Comparison of ENCODE assay signal across 8 cellular contexts in genomic region chr16:86664518-86665318, GRCh38.
DNase-seq lines count a peak whose midpoint lies in the region; ATAC-seq, FAIRE-seq and TF ChIP-seq lines count a peak whose summit lies in the region.

No MANE protein-coding gene starts in this region.

- BruUV-seq in HepG2 (replicated peaks; lab: Mats Ljungman, UMichigan) = no TSS peak

- CTCF ChIA-PET in HepG2 (lab: Yijun Ruan, JAX; ENCODE audit: low intra/inter-chr PET ratio, low total read pairs) = no interaction called here

- H3K79me2 ChIP-seq in HepG2 (ENCODE audit: insufficient read depth, low read length) = no peaks in the 10 kb centered on the region

- TF ChIP-seq CTCF in GM20000 (IDR thresholded peaks at IDR 0.05; ENCODE audit: extremely low read depth, missing control alignments) = no peak
- no peak for TF ChIP-seq CTCF in HepG2 (CRISPR knock-in tag; IDR thresholded peaks at IDR 0.05)
- TF ChIP-seq CTCF in transverse colon (IDR thresholded peaks at IDR 0.05) = no peak
- TF ChIP-seq CTCF in tibial nerve (IDR thresholded peaks at IDR 0.05) = no peak
- no peak for TF ChIP-seq CTCF in kidney (IDR thresholded peaks at IDR 0.05; ENCODE audit: borderline replicate concordance, extremely low read depth, insufficient read depth)

- no peaks in the 10 kb centered on the region for H3K27me3 ChIP-seq in BLaER1
- H3K27me3 ChIP-seq in HepG2 (ENCODE audit: control insufficient read depth in 1 of 2, insufficient read depth in 2 of 2, low read length in 2 of 2) = peaks cover 5 to 41% of the 10 kb centered on the region in 2 experiments; a peak in 3 of 5 replicates
- peaks cover 29% of the 10 kb centered on the region for H3K27me3 ChIP-seq in transverse colon
- no peaks in the 10 kb centered on the region for H3K27me3 ChIP-seq in tibial nerve

- H3K9ac ChIP-seq in BLaER1 = no peak overlapping the region
- H3K9ac ChIP-seq in HepG2 (ENCODE audit: insufficient read depth, low read depth, low read length) = no peak overlapping the region
- H3K9ac ChIP-seq in kidney (ENCODE audit: low read length in 2 of 2) = no peak overlapping the region

- 39% methylated on average over 7 of the region's 12 CpGs for WGBS in HepG2 (ENCODE audit: low lambda C conversion rate)
- 34 to 38% methylated on average over 4 to 7 of the region's 12 CpGs for WGBS in transverse colon (ENCODE audit: low coverage in 1 of 2), 2 donors
- WGBS in tibial nerve, 2 donors = 62 to 66% methylated on average over 10 to 12 of the region's 12 CpGs

- no peak for TF ChIP-seq POLR2A in HepG2 (IDR thresholded peaks at IDR 0.05; ENCODE audit: insufficient read depth in 1 of 2, low read depth in 2 of 2, low read length in 2 of 2)
- TF ChIP-seq POLR2A in transverse colon (IDR thresholded peaks at IDR 0.05) = no peak
- no peak for TF ChIP-seq POLR2A in tibial nerve (IDR thresholded peaks at IDR 0.05)

- in situ Hi-C loops in HepG2 (cut with HindIII; ENCODE audit: extremely low pct_ligation_motif_present, low pct_unique_long_range_greater_than_20kb) (no loop called here), transverse colon (cut with MboI; ENCODE audit: low pct_ligation_motif_present in 1 of 4, low pct_unique_long_range_greater_than_20kb in 1 of 4, low sequenced_read_pairs in 3 of 4) (no loop called here)

- TF ChIP-seq EP300 in HepG2 (IDR thresholded peaks at IDR 0.05; ENCODE audit: low read depth in 2 of 2, low read length in 2 of 2) = peak; percentile 17 to 91; a peak in 3 of 4 replicates
- TF ChIP-seq EP300 in HepG2 (CRISPR knock-in tag; IDR thresholded peaks at IDR 0.05; ENCODE audit: borderline replicate concordance) = peak; percentile 71; the same call in 1 of the 2 replicates
- no peak for TF ChIP-seq EP300 in transverse colon (IDR thresholded peaks at IDR 0.05; ENCODE audit: low read depth)
- TF ChIP-seq EP300 in tibial nerve (IDR thresholded peaks at IDR 0.05) = no peak

- no peaks in the 10 kb centered on the region for H4K20me1 ChIP-seq in BLaER1
- no peaks in the 10 kb centered on the region for H4K20me1 ChIP-seq in HepG2 (ENCODE audit: insufficient read depth, low read length)

- peaks cover 3% of the 10 kb centered on the region for H3K27me3 Mint-ChIP-seq in IgD-negative memory B cell
- no peaks in the 10 kb centered on the region for H3K27me3 Mint-ChIP-seq in activated T-helper 1 cell treated with anti-CD3 and anti-CD28 coated beads, Interleukin-12 subunit alpha, Interleukin-12 subunit beta, Interleukin-2, Interleukin-4 antibody, amounts not matched to agents 30 ng/mL and 10 ng/mL and 1 ng/mL, durations not matched to agents 14 hours and 24 hours and 36 hours (ENCODE audit: insufficient read depth)

- H3K4me2 ChIP-seq in BLaER1 (peak overlapping the region; percentile 83), HepG2 (ENCODE audit: low read depth, low read length) (peak overlapping the region; percentile 40)

- POLR2A ChIA-PET in HepG2 (lab: Yijun Ruan, JAX) = interaction anchor here (0.8 to 1.7 kb wide), 4 partner anchors 10 to 34 kb away, joined by 3 to 5 read pairs (median 4); no protein-coding TSS in a partner anchor

- peaks cover 29% of the 10 kb centered on the region for H3K4me1 ChIP-seq in BLaER1
- H3K4me1 ChIP-seq in HepG2 (ENCODE audit: insufficient read depth, low read length) = peaks cover 25% of the 10 kb centered on the region
- H3K4me1 ChIP-seq in transverse colon = peaks cover 5 to 13% (median 8%) of the 10 kb centered on the region in 4 donors
- H3K4me1 ChIP-seq in tibial nerve = peaks cover 0 to 23% (median 7%) of the 10 kb centered on the region in 4 donors
- peaks cover 0 to under 1% of the 10 kb centered on the region in 2 donors for H3K4me1 ChIP-seq in kidney (ENCODE audit: control insufficient read depth in 1 of 2, insufficient read depth in 1 of 2, low read depth in 1 of 2, low read length in 2 of 2)

- H3K27ac Mint-ChIP-seq in IgD-negative memory B cell = no peak overlapping the region
- H3K27ac Mint-ChIP-seq in activated T-helper 1 cell treated with anti-CD3 and anti-CD28 coated beads, Interleukin-12 subunit alpha, Interleukin-12 subunit beta, Interleukin-2, Interleukin-4 antibody, amounts not matched to agents 30 ng/mL and 10 ng/mL and 1 ng/mL, durations not matched to agents 14 hours and 24 hours and 36 hours = peak overlapping the region; percentile 92

- no peak for TF ChIP-seq RAD21 in HepG2 (CRISPR knock-in tag; IDR thresholded peaks at IDR 0.05)

- no peak for FAIRE-seq in HepG2 (lab: Jason Lieb, UNC)
- no peak for FAIRE-seq in kidney (lab: Jason Lieb, UNC)

- H3K4me1 Mint-ChIP-seq in IgD-negative memory B cell = peaks cover 0 to 5% (median 3%) of the 10 kb centered on the region in 3 donors
- H3K4me1 Mint-ChIP-seq in activated T-helper 1 cell treated with anti-CD3 and anti-CD28 coated beads, Interleukin-12 subunit alpha, Interleukin-12 subunit beta, Interleukin-2, Interleukin-4 antibody, amounts not matched to agents 30 ng/mL and 10 ng/mL and 1 ng/mL, durations not matched to agents 14 hours and 24 hours and 36 hours (ENCODE audit: low read depth) = peaks cover 35% of the 10 kb centered on the region

- peak; percentile 78 for ATAC-seq in HepG2

- DNase-seq in GM20000 (ENCODE audit: low spot score) (peak; percentile 51), HepG2 (ENCODE audit: low spot score) (peak; percentile 84), transverse colon (peak; percentile 67), tibial nerve (ENCODE audit: low spot score in 2 of 2) (no peak), kidney (no peak)
- DNase-seq in activated T-helper 1 cell treated with anti-CD3 and anti-CD28 coated beads, Interleukin-12 subunit alpha, Interleukin-12 subunit beta, Interleukin-2, Interleukin-4 antibody, amounts not matched to agents 30 ng/mL and 10 ng/mL and 1 ng/mL, durations not matched to agents 14 hours and 24 hours and 36 hours (ENCODE audit: low spot score) = peak; percentile 60

- intact Hi-C loops in activated T-helper 1 cell treated with anti-CD3 and anti-CD28 coated beads, Interleukin-12 subunit alpha, Interleukin-12 subunit beta, Interleukin-2, Interleukin-4 antibody, amounts not matched to agents 30 ng/mL and 10 ng/mL and 1 ng/mL, durations not matched to agents 14 hours and 24 hours and 36 hours (cut with micrococcal nuclease) = loop anchor here (1.0 to 5.0 kb wide), 2 partner anchors 60 to 92 kb away; no protein-coding TSS in a partner anchor
- intact Hi-C loops in HepG2 (cut with micrococcal nuclease; ENCODE audit: unreplicated experiment) (no loop called here), transverse colon (cut with DNase I; ENCODE audit: low total_unique reads) (no loop called here), kidney (cut with DNase I) (no loop called here)

- H3K36me3 ChIP-seq in BLaER1 = no peaks in the 10 kb centered on the region
- no peaks in the 10 kb centered on the region for H3K36me3 ChIP-seq in HepG2 (replicated peaks in 1 of 2; ENCODE audit: control insufficient read depth in 1 of 2, insufficient read depth in 2 of 2, low read length in 2 of 2)
- H3K36me3 ChIP-seq in transverse colon = no peaks in the 10 kb centered on the region
- H3K36me3 ChIP-seq in tibial nerve = no peaks in the 10 kb centered on the region
- H3K36me3 ChIP-seq in kidney (ENCODE audit: control insufficient read depth in 1 of 2, insufficient read depth in 2 of 2, low read length in 2 of 2) = no peaks in the 10 kb centered on the region

- H2AFZ ChIP-seq in HepG2 (ENCODE audit: low read length) = no peak overlapping the region

- H3K36me3 Mint-ChIP-seq in IgD-negative memory B cell = no peaks in the 10 kb centered on the region
- H3K36me3 Mint-ChIP-seq in activated T-helper 1 cell treated with anti-CD3 and anti-CD28 coated beads, Interleukin-12 subunit alpha, Interleukin-12 subunit beta, Interleukin-2, Interleukin-4 antibody, amounts not matched to agents 30 ng/mL and 10 ng/mL and 1 ng/mL, durations not matched to agents 14 hours and 24 hours and 36 hours (ENCODE audit: low read depth) = peaks cover 2% of the 10 kb centered on the region

- H3K9me3 Mint-ChIP-seq in IgD-negative memory B cell = peaks cover 2 to 10% (median 7%) of the 10 kb centered on the region in 3 donors
- H3K9me3 Mint-ChIP-seq in activated T-helper 1 cell treated with anti-CD3 and anti-CD28 coated beads, Interleukin-12 subunit alpha, Interleukin-12 subunit beta, Interleukin-2, Interleukin-4 antibody, amounts not matched to agents 30 ng/mL and 10 ng/mL and 1 ng/mL, durations not matched to agents 14 hours and 24 hours and 36 hours = peaks cover 16% of the 10 kb centered on the region

- H3K4me3 Mint-ChIP-seq in IgD-negative memory B cell = peak overlapping the region in 3 of 4 donors; percentile 17 to 41 (median 37)
- H3K4me3 Mint-ChIP-seq in activated T-helper 1 cell treated with anti-CD3 and anti-CD28 coated beads, Interleukin-12 subunit alpha, Interleukin-12 subunit beta, Interleukin-2, Interleukin-4 antibody, amounts not matched to agents 30 ng/mL and 10 ng/mL and 1 ng/mL, durations not matched to agents 14 hours and 24 hours and 36 hours = peak overlapping the region; percentile 41

- H3K4me3 ChIP-seq in BLaER1 = no peak overlapping the region
- H3K4me3 ChIP-seq in HepG2 (replicated peaks in 1 of 3; ENCODE audit: insufficient read depth in 1 of 3, low read depth in 2 of 3, low read length in 3 of 3) = no peak overlapping the region
- no peak overlapping the region for H3K4me3 ChIP-seq in transverse colon
- no peak overlapping the region for H3K4me3 ChIP-seq in tibial nerve
- H3K4me3 ChIP-seq in kidney (ENCODE audit: low read length in 2 of 2) = no peak overlapping the region

- H3K27ac ChIP-seq in BLaER1 (no peak overlapping the region; the same call in 1 of the 2 replicates), HepG2 (ENCODE audit: extremely low read length, insufficient read depth, low read length) (peak overlapping the region; percentile 37), transverse colon (peak overlapping the region; percentile 68 to 83 (median 72)), tibial nerve (peak overlapping the region in 1 of 4 donors; percentile 32), kidney (ENCODE audit: low read depth in 2 of 2, low read length in 2 of 2) (no peak overlapping the region)

- H3K9me3 ChIP-seq in BLaER1 (peaks cover 6% of the 10 kb centered on the region), HepG2 (ENCODE audit: low read length) (peaks cover 8% of the 10 kb centered on the region; the same call in 1 of the 2 replicates), transverse colon (no peaks in the 10 kb centered on the region), tibial nerve (no peaks in the 10 kb centered on the region), kidney (ENCODE audit: control insufficient read depth in 1 of 2, low read length in 2 of 2) (no peaks in the 10 kb centered on the region)

Comparison
In these comparisons a context has a peak if more than half of its experiments do, and no peak if none do; other contexts are left out.
1. H3K27ac ChIP-seq: peak in HepG2 (single experiment) and transverse colon (4 of 4); none in BLaER1 (single experiment) and kidney (0 of 2).
2. DNase-seq: peak in GM20000 (single experiment), activated T-helper 1 cell treated with anti-CD3 and anti-CD28 coated beads, Interleukin-12 subunit alpha, Interleukin-12 subunit beta, Interleukin-2, Interleukin-4 antibody, amounts not matched to agents 30 ng/mL and 10 ng/mL and 1 ng/mL, durations not matched to agents 14 hours and 24 hours and 36 hours (single experiment), HepG2 (single experiment) and transverse colon (single experiment); none in tibial nerve (0 of 2) and kidney (single experiment).